Comparison of ENCODE assay signal across 8 cellular contexts in genomic region chr3:11638669-11639402, GRCh38. TPM values are rescaled to one million over a fixed set of nuclear protein-coding genes. Genes with fewer than 3 reads are reported as not detected.
DNase-seq lines count a peak whose midpoint lies in the region; ATAC-seq and TF ChIP-seq lines count a peak whose summit lies in the region.

No MANE protein-coding gene starts in this region.

- H3K23ac ChIP-seq in mesendoderm (ENCODE audit: low read length), result peak overlapping the region; percentile 95

- peaks cover 4% of the 10 kb centered on the region for H3K36me3 Mint-ChIP-seq in activated naive CD4-positive, alpha-beta T cell treated with anti-CD3 and anti-CD28 coated beads, Interleukin-2, amount 50 U/mL, for 24 hours
- H3K36me3 Mint-ChIP-seq in activated naive CD4-positive, alpha-beta T cell treated with anti-CD3 and anti-CD28 coated beads for 36 hours (ENCODE audit: low read depth), result no peaks in the 10 kb centered on the region
- H3K36me3 Mint-ChIP-seq in activated CD8-positive, alpha-beta memory T cell treated with anti-CD3 and anti-CD28 coated beads, Interleukin-2, amount 10 ng/mL, durations not matched to agents 7 days and 5 days, result peaks cover 33% of the 10 kb centered on the region

- H3K27ac ChIP-seq in caudate nucleus (ENCODE audit: low read depth, low read length) (peak overlapping the region; percentile 97), mesendoderm (ENCODE audit: low read depth, low read length) (peak overlapping the region; percentile 45), upper lobe of left lung (peak overlapping the region; percentile 60 to 92 (median 87))

- CTCF ChIA-PET in activated naive CD4-positive, alpha-beta T cell treated with anti-CD3 and anti-CD28 coated beads for 36 hours (lab: Charles Lee), result interaction anchor here (0.8 kb wide), 1 partner anchor 11 kb away, joined by 3 read pairs; no protein-coding TSS in a partner anchor
- CTCF ChIA-PET in activated CD8-positive, alpha-beta memory T cell treated with anti-CD3 and anti-CD28 coated beads, Interleukin-2, amount 10 ng/mL, durations not matched to agents 7 days and 5 days (lab: Charles Lee), result interaction anchor here (1.2 to 2.9 kb wide), 3 partner anchors 9 to 165 kb away, joined by 3 to 18 read pairs (median 5); no protein-coding TSS in a partner anchor

- H2BK120ac ChIP-seq in mesendoderm (ENCODE audit: low read depth, low read length), result no peak overlapping the region

- peak overlapping the region; percentile 32 for H3K9ac ChIP-seq in mesendoderm (ENCODE audit: low read length)

- no peak overlapping the region for H2BK5ac ChIP-seq in mesendoderm (ENCODE audit: low read length)

- no peak overlapping the region for H3K4me2 ChIP-seq in mesendoderm (ENCODE audit: low read length)

- no peaks in the 10 kb centered on the region for H3K9me3 ChIP-seq in upper lobe of left lung

- no peak overlapping the region for H2BK15ac ChIP-seq in mesendoderm (replicated peaks; ENCODE audit: low read depth)

- no peak for TF ChIP-seq POLR2A in upper lobe of left lung (IDR thresholded peaks at IDR 0.05)

- H3K36me3 ChIP-seq in mesendoderm (ENCODE audit: control insufficient read depth, insufficient read depth, low read length), result no peaks in the 10 kb centered on the region
- H3K36me3 ChIP-seq in upper lobe of left lung, result no peaks in the 10 kb centered on the region

- ATAC-seq in upper lobe of left lung (ENCODE audit: low FRiP score in 2 of 2) (no peak), HG03135 (IDR thresholded peaks at IDR 0.05; ENCODE audit: unreplicated experiment) (no peak)
- ATAC-seq in activated CD8-positive, alpha-beta memory T cell treated with anti-CD3 and anti-CD28 coated beads, Interleukin-2, amount 10 ng/mL, durations not matched to agents 7 days and 5 days, result no peak

- H4K5ac ChIP-seq in mesendoderm (ENCODE audit: low read length), result no peak overlapping the region

- H3K9me3 Mint-ChIP-seq in activated naive CD4-positive, alpha-beta T cell treated with anti-CD3 and anti-CD28 coated beads, Interleukin-2, amount 50 U/mL, for 24 hours, result no peaks in the 10 kb centered on the region
- H3K9me3 Mint-ChIP-seq in activated naive CD4-positive, alpha-beta T cell treated with anti-CD3 and anti-CD28 coated beads for 36 hours, result no peaks in the 10 kb centered on the region
- no peaks in the 10 kb centered on the region for H3K9me3 Mint-ChIP-seq in activated CD8-positive, alpha-beta memory T cell treated with anti-CD3 and anti-CD28 coated beads, Interleukin-2, amount 10 ng/mL, durations not matched to agents 7 days and 5 days (ENCODE audit: low read depth)

- H3K4me3 Mint-ChIP-seq in activated naive CD4-positive, alpha-beta T cell treated with anti-CD3 and anti-CD28 coated beads, Interleukin-2, amount 50 U/mL, for 24 hours, result peak overlapping the region; percentile 15
- H3K4me3 Mint-ChIP-seq in activated naive CD4-positive, alpha-beta T cell treated with anti-CD3 and anti-CD28 coated beads for 36 hours, result no peak overlapping the region
- no peak overlapping the region for H3K4me3 Mint-ChIP-seq in activated CD8-positive, alpha-beta memory T cell treated with anti-CD3 and anti-CD28 coated beads, Interleukin-2, amount 10 ng/mL, durations not matched to agents 7 days and 5 days

- no peak overlapping the region for H3K4me3 ChIP-seq in mesendoderm (ENCODE audit: low read length)
- H3K4me3 ChIP-seq in upper lobe of left lung, result peak overlapping the region in 1 of 4 donors; percentile 1

- H2AK5ac ChIP-seq in mesendoderm (ENCODE audit: low read length), result peak overlapping the region; percentile 59

- peaks cover 84% of the 10 kb centered on the region for H3K4me1 Mint-ChIP-seq in activated naive CD4-positive, alpha-beta T cell treated with anti-CD3 and anti-CD28 coated beads, Interleukin-2, amount 50 U/mL, for 24 hours
- H3K4me1 Mint-ChIP-seq in activated naive CD4-positive, alpha-beta T cell treated with anti-CD3 and anti-CD28 coated beads for 36 hours (ENCODE audit: low read depth), result peaks cover 73% of the 10 kb centered on the region
- peaks cover 69% of the 10 kb centered on the region for H3K4me1 Mint-ChIP-seq in activated CD8-positive, alpha-beta memory T cell treated with anti-CD3 and anti-CD28 coated beads, Interleukin-2, amount 10 ng/mL, durations not matched to agents 7 days and 5 days

- H3K18ac ChIP-seq in mesendoderm (ENCODE audit: low read length), result peak overlapping the region; percentile 71

- no peak for DNase-seq in activated naive CD4-positive, alpha-beta T cell treated with anti-CD3 and anti-CD28 coated beads for 36 hours
- DNase-seq in caudate nucleus (lab: John Stamatoyannopoulos, UW) (peak in 14 of 61 donors; percentile 6 to 33 (median 18)), mesendoderm (peak; percentile 41), upper lobe of left lung (no peak), NCI-H345 treated with DMSO at 0.1 percent for 48 hours (lab: John Stamatoyannopoulos, UW; ENCODE audit: unreplicated experiment) (no peak)
- DNase-seq in activated CD8-positive, alpha-beta memory T cell treated with anti-CD3 and anti-CD28 coated beads, Interleukin-2, amount 10 ng/mL, durations not matched to agents 7 days and 5 days, result no peak

- H3K27me3 ChIP-seq in mesendoderm (ENCODE audit: insufficient read depth, low read length, poor library complexity), result no peaks in the 10 kb centered on the region
- H3K27me3 ChIP-seq in upper lobe of left lung, result no peaks in the 10 kb centered on the region

- 100% methylated on average over 1 of the region's 18 CpGs for WGBS in mesendoderm (ENCODE audit: extremely low coverage, insufficient coverage, low lambda C conversion rate)
- WGBS in upper lobe of left lung, 2 donors, result 69 to 82% methylated on average over 12 to 18 of the region's 18 CpGs

- no peaks in the 10 kb centered on the region for H3K27me3 Mint-ChIP-seq in activated naive CD4-positive, alpha-beta T cell treated with anti-CD3 and anti-CD28 coated beads, Interleukin-2, amount 50 U/mL, for 24 hours
- H3K27me3 Mint-ChIP-seq in activated naive CD4-positive, alpha-beta T cell treated with anti-CD3 and anti-CD28 coated beads for 36 hours (ENCODE audit: low read depth), result no peaks in the 10 kb centered on the region
- no peaks in the 10 kb centered on the region for H3K27me3 Mint-ChIP-seq in activated CD8-positive, alpha-beta memory T cell treated with anti-CD3 and anti-CD28 coated beads, Interleukin-2, amount 10 ng/mL, durations not matched to agents 7 days and 5 days

- no peak overlapping the region for H3K4ac ChIP-seq in mesendoderm (ENCODE audit: low read depth, low read length)

- peaks cover 72% of the 10 kb centered on the region for H3K79me2 ChIP-seq in mesendoderm (ENCODE audit: control insufficient read depth, insufficient read depth, low read length)

- intact Hi-C loops in activated naive CD4-positive, alpha-beta T cell treated with anti-CD3 and anti-CD28 coated beads for 36 hours (cut with micrococcal nuclease), result no loop called here

- H3K4me1 ChIP-seq in mesendoderm (ENCODE audit: control insufficient read depth, low read depth, low read length) (peaks cover 17% of the 10 kb centered on the region), upper lobe of left lung (peaks cover 60 to 72% (median 65%) of the 10 kb centered on the region in 4 donors)

- H3K79me1 ChIP-seq in mesendoderm (ENCODE audit: low read length), result peaks cover 26% of the 10 kb centered on the region

- TF ChIP-seq CTCF in upper lobe of left lung (IDR thresholded peaks at IDR 0.05), result no peak

- no peak overlapping the region for H3K27ac Mint-ChIP-seq in activated naive CD4-positive, alpha-beta T cell treated with anti-CD3 and anti-CD28 coated beads, Interleukin-2, amount 50 U/mL, for 24 hours
- H3K27ac Mint-ChIP-seq in activated naive CD4-positive, alpha-beta T cell treated with anti-CD3 and anti-CD28 coated beads for 36 hours, result no peak overlapping the region
- H3K27ac Mint-ChIP-seq in activated CD8-positive, alpha-beta memory T cell treated with anti-CD3 and anti-CD28 coated beads, Interleukin-2, amount 10 ng/mL, durations not matched to agents 7 days and 5 days, result no peak overlapping the region

- no peak for TF ChIP-seq EP300 in upper lobe of left lung (IDR thresholded peaks at IDR 0.05)

- peak overlapping the region; percentile 75 for H3K56ac ChIP-seq in mesendoderm (ENCODE audit: low read length)

- no peak overlapping the region for H4K8ac ChIP-seq in mesendoderm (ENCODE audit: low read depth, low read length)

RNA-seq across cellular contexts. Expression of gene VGLL4, which starts 4.9 kb away (rescaled TPM):
- total RNA-seq in activated naive CD4-positive, alpha-beta T cell treated with anti-CD3 and anti-CD28 coated beads for 36 hours, result 1 to 10 TPM; 6.3 to 7.7 TPM
- 34.6 TPM for polyA plus RNA-seq in mesendoderm (2013, experiment 1 of 2)
- polyA plus RNA-seq in mesendoderm (2013, experiment 2 of 2), result 34.3 TPM
- total RNA-seq in upper lobe of left lung, result 10 to 100 TPM; 46.5 to 93.6 (median 60.1) TPM
- 10 to 100 TPM; 45.3 to 53.2 TPM for total RNA-seq in activated CD8-positive, alpha-beta memory T cell treated with anti-CD3 and anti-CD28 coated beads, Interleukin-2, amount 10 ng/mL, durations not matched to agents 7 days and 5 days

Comparison
In these comparisons a context has a peak if more than half of its experiments do, and no peak if none do; other contexts are left out.
1. H3K27ac ChIP-seq: peak in every context shown above with its lines; median percentile 97 in caudate nucleus; 87 in upper lobe of left lung; 45 in mesendoderm.
2. RNA of gene VGLL4, which starts 4.9 kb away (total RNA-seq): 46.5 to 93.6 TPM in upper lobe of left lung and 45.3 to 53.2 TPM in activated CD8-positive, alpha-beta memory T cell treated with anti-CD3 and anti-CD28 coated beads, Interleukin-2, amount 10 ng/mL, durations not matched to agents 7 days and 5 days; 6.3 to 7.7 TPM in activated naive CD4-positive, alpha-beta T cell treated with anti-CD3 and anti-CD28 coated beads for 36 hours; every median in the first group is over 4 times any median in the second.